8 cellular contexts compared by ENCODE assay signal in genomic region chr2:219498280-219499057, GRCh38. TPM values are rescaled to one million over a fixed set of nuclear protein-coding genes. Genes with fewer than 3 reads are reported as not detected.
DNase-seq lines count a peak whose midpoint lies in the region; ATAC-seq, FAIRE-seq and TF ChIP-seq lines count a peak whose summit lies in the region.

TSS of gene GMPPA (plus strand) at chr2:219498891. CDS start at chr2:219499976, 1,085 bp downstream.

- no peak for TF ChIP-seq CTCF in chondrocyte (IDR thresholded peaks at IDR 0.05)
- no peak for TF ChIP-seq CTCF in keratinocyte (optimal IDR thresholded peaks at IDR 0.05 in 1 of 3, IDR thresholded peaks at IDR 0.05 in 1 of 3, conservative IDR thresholded peaks at IDR 0.05 in 1 of 3; ENCODE audit: extremely low read depth in 1 of 3, insufficient read depth in 2 of 3, low read length in 3 of 3)

- DNase-seq in AML-193 (lab: John Stamatoyannopoulos, UW) (peak; percentile 97 to 98), NCI-H510A treated with DMSO at 0.1 percent for 48 hours (lab: John Stamatoyannopoulos, UW) (peak; percentile 96), chondrocyte (ENCODE audit: low spot score) (peak; percentile 98), keratinocyte (ENCODE audit: low read depth, low spot score) (peak; percentile 97)
- peak; percentile 88 to 89 for DNase-seq in activated CD4-positive, alpha-beta T cell treated with anti-CD3 and anti-CD28 coated beads for 24 hours (ENCODE audit: low read depth in 2 of 2)
- DNase-seq in stimulated activated CD4-positive, alpha-beta T cell treated with anti-CD3 and anti-CD28 coated beads, Interleukin-15, amount 100 ng/mL, for 1 hour (ENCODE audit: low read depth in 1 of 2, low spot score in 1 of 2): peak; percentile 80 to 83

- peak within 1 kb of the TSS; percentile 88 for H3K4me3 Mint-ChIP-seq in chondrocyte (ENCODE audit: unreplicated experiment)

- H3K9me3 Mint-ChIP-seq in chondrocyte (ENCODE audit: low read depth): no peaks in the 10 kb centered on the region

- peak; percentile 95 for ATAC-seq in HG03439 (IDR thresholded peaks at IDR 0.05; ENCODE audit: unreplicated experiment)

- no peaks in the 10 kb centered on the region for H3K36me3 ChIP-seq in keratinocyte (ENCODE audit: control insufficient read depth in 2 of 2, extremely low read depth in 1 of 2, insufficient read depth in 2 of 2, low read length in 2 of 2)

- peaks cover 15% of the 10 kb centered on the region for H3K4me1 ChIP-seq in keratinocyte (ENCODE audit: control insufficient read depth, extremely low read depth, insufficient read depth, low read length)

- no peaks in the 10 kb centered on the region for H3K27me3 Mint-ChIP-seq in chondrocyte (ENCODE audit: low read depth)

- H3K4me1 Mint-ChIP-seq in chondrocyte (ENCODE audit: low read depth): peaks cover 56% of the 10 kb centered on the region

- peak within 1 kb of the TSS; percentile 79 for H3K27ac ChIP-seq in keratinocyte (ENCODE audit: control insufficient read depth, insufficient read depth, low read length)

- peaks cover 3% of the 10 kb centered on the region for H4K20me1 ChIP-seq in keratinocyte (ENCODE audit: control insufficient read depth, extremely low read depth, insufficient read depth, low read length)

- TF ChIP-seq POLR2A in GM19193 (IDR thresholded peaks at IDR 0.05; ENCODE audit: extremely low read depth, insufficient read depth, insufficient read length): peak; percentile 89

- H3K27ac Mint-ChIP-seq in chondrocyte (ENCODE audit: unreplicated experiment): peak within 1 kb of the TSS; percentile 99

- H3K9me1 ChIP-seq in keratinocyte (ENCODE audit: control insufficient read depth, extremely low read depth, insufficient read depth, low read length): no peaks in the 10 kb centered on the region

- H3K4me3 ChIP-seq in keratinocyte (ENCODE audit: control insufficient read depth in 2 of 3, extremely low read depth in 1 of 3, insufficient read depth in 2 of 3, low read depth in 1 of 3, low read length in 3 of 3): peak within 1 kb of the TSS; percentile 62 to 83 (median 80)

- H2AFZ ChIP-seq in keratinocyte (ENCODE audit: control insufficient read depth, low read length): peak within 1 kb of the TSS; percentile 85

- H3K36me3 Mint-ChIP-seq in chondrocyte (ENCODE audit: low read depth): peaks cover 1% of the 10 kb centered on the region

- H3K79me2 ChIP-seq in keratinocyte (ENCODE audit: control insufficient read depth, insufficient read depth, low read length): peaks cover 7% of the 10 kb centered on the region

- peak; percentile 81 for FAIRE-seq in keratinocyte (lab: Jason Lieb, UNC)

- H3K9me3 ChIP-seq in keratinocyte (ENCODE audit: control insufficient read depth, low read depth, low read length): no peaks in the 10 kb centered on the region

- peak within 1 kb of the TSS; percentile 89 for H3K9ac ChIP-seq in keratinocyte (ENCODE audit: control insufficient read depth, extremely low read depth, insufficient read depth, low read length)

- H3K27me3 ChIP-seq in keratinocyte (ENCODE audit: control insufficient read depth, extremely low read depth, insufficient read depth, low read length): peaks cover 49% of the 10 kb centered on the region

- peak within 1 kb of the TSS; percentile 98 for H3K4me2 ChIP-seq in keratinocyte (ENCODE audit: control insufficient read depth, extremely low read depth, insufficient read depth, low read depth, low read length)

- dilution Hi-C loops in keratinocyte (cut with MboI; ENCODE audit: extremely low pct_ligation_motif_present, low sequenced_read_pairs): no loop called here

RNA-seq across cellular contexts. Expression of gene GMPPA, which starts in this region (rescaled TPM):
- 60.9 to 72.4 TPM (median 62.1 TPM) in 3 replicates for total RNA-seq in chondrocyte
- polyA plus RNA-seq in keratinocyte: 50.6 to 63.4 TPM (median 57.6 TPM) in 3 replicates
- 4.1 TPM for polyA plus RNA-seq in keratinocyte (2011; ENCODE audit: low read depth)
- 50.5 and 53.2 TPM in 2 replicates for polyA plus RNA-seq in keratinocyte (2011; cell fraction: cytosol; rRNA removed)
- polyA plus RNA-seq in keratinocyte (2011; cell fraction: nucleus; rRNA removed): 64.4 and 79.0 TPM in 2 replicates
- 25.4 and 39.5 TPM in 2 replicates for polyA plus RNA-seq in keratinocyte (2012; ENCODE audit: low replicate concordance)
- 66.2 to 112 TPM (median 83.0 TPM) in 3 replicates for polyA minus RNA-seq in keratinocyte
- polyA minus RNA-seq in keratinocyte (2011; cell fraction: cytosol; rRNA and poly(A)+ RNA removed): 50.5 TPM
- polyA minus RNA-seq in keratinocyte (2011; cell fraction: nucleus; rRNA and poly(A)+ RNA removed): 23.8 and 26.3 TPM in 2 replicates

Comparison
In these comparisons a context has a peak if more than half of its experiments do, and no peak if none do; other contexts are left out.
1. Peak in every context shown above with its lines: DNase-seq, ATAC-seq, H3K4me3 ChIP-seq and H3K27ac ChIP-seq.